Comparison of ENCODE assay signal across 20 cellular contexts in the genomic region with DNA sequence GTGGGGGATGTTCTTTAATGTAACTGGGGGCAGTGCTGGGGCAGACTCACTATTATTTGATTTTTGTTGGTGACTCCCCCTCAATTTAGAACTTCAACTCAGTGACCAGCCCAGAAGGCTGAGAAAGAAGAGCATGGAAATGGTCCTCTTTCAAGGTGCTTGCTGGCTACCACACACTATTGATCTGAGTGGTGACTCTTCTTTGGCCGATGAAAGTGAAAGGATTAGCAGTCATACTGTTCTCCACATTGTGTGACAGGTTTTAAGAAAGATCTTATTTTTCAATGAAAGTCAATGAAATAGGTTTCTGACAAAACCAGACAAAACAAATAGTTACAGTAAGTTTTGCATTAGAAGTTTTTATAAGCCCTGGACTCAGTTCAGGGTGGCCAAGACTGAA. TPM values are rescaled to one million over a fixed set of nuclear protein-coding genes. Genes with fewer than 3 reads are reported as not detected.
DNase-seq lines count a peak whose midpoint lies in the region; ATAC-seq, FAIRE-seq and TF ChIP-seq lines count a peak whose summit lies in the region.
"Had no signal": no experiment of that assay in that cellular context is flagged by ENCODE, and none has a peak within 500 bp of the region (broad histone marks: within the 10 kb centered on the region; RNA-seq: fewer than 3 reads in every experiment).

No MANE protein-coding gene starts in this region.

- no peak overlapping the region for H3K27ac ChIP-seq in vagina
- no peak overlapping the region for H3K27ac ChIP-seq in pancreas
- H3K27ac ChIP-seq: BLaER1 treated with 17β-estradiol and CSF1 and Interleukin-3, amounts not matched to agents 10 nM and 100 nM had no signal

- H3K4me3 ChIP-seq in vagina = no peak overlapping the region
- no peak overlapping the region for H3K4me3 ChIP-seq in pancreas
- H3K4me3 ChIP-seq: BLaER1 treated with 17β-estradiol and CSF1 and Interleukin-3, amounts not matched to agents 10 nM and 100 nM; HAP-1 had no signal

- no peaks in the 10 kb centered on the region for H3K9me3 ChIP-seq in vagina
- H3K9me3 ChIP-seq in pancreas = no peaks in the 10 kb centered on the region
- H3K9me3 ChIP-seq: BLaER1 treated with 17β-estradiol and CSF1 and Interleukin-3, amounts not matched to agents 10 nM and 100 nM; HAP-1 had no signal

- no peaks in the 10 kb centered on the region for H3K27me3 ChIP-seq in vagina
- H3K27me3 ChIP-seq in pancreas = no peaks in the 10 kb centered on the region
- H3K27me3 ChIP-seq: BLaER1 treated with 17β-estradiol and CSF1 and Interleukin-3, amounts not matched to agents 10 nM and 100 nM had no signal

- ATAC-seq in GM19351 (IDR thresholded peaks at IDR 0.05; ENCODE audit: unreplicated experiment) (peak; percentile 65), HG02852 (IDR thresholded peaks at IDR 0.05; ENCODE audit: unreplicated experiment) (peak; percentile 54), HG03439 (IDR thresholded peaks at IDR 0.05; ENCODE audit: unreplicated experiment) (peak; percentile 73), HG02571 (IDR thresholded peaks at IDR 0.05; ENCODE audit: unreplicated experiment) (no peak), pancreas (no peak)

- WGBS in pancreas, 2 donors = 78 to 91% methylated on average over 1 of the region's 1 CpG

- TF ChIP-seq CTCF in vagina (IDR thresholded peaks at IDR 0.05) (no peak), pancreas (IDR thresholded peaks at IDR 0.05) (no peak)

- no peak for DNase-seq in GM12892 (ENCODE audit: insufficient read length)
- no peak for DNase-seq in NCI-H2227 treated with DMSO at 0.1 percent for 48 hours (lab: John Stamatoyannopoulos, UW)
- no peak for DNase-seq in vagina (ENCODE audit: extremely low spot score in 2 of 2)
- no peak for DNase-seq in pancreas
- DNase-seq: 8988T; ACHN; CD4-positive, CD25-positive, alpha-beta regulatory T cell; DMS53; GF-D8; KG1 had no signal

- H3K4me1 ChIP-seq in vagina = no peaks in the 10 kb centered on the region
- no peaks in the 10 kb centered on the region for H3K4me1 ChIP-seq in pancreas
- H3K4me1 ChIP-seq: BLaER1 treated with 17β-estradiol and CSF1 and Interleukin-3, amounts not matched to agents 10 nM and 100 nM; HAP-1 had no signal

- intact Hi-C loops in vagina (cut with DNase I) (no loop called here), pancreas (cut with DNase I) (no loop called here)

- H3K36me3 ChIP-seq in vagina = no peaks in the 10 kb centered on the region
- H3K36me3 ChIP-seq in pancreas = no peaks in the 10 kb centered on the region
- H3K36me3 ChIP-seq: BLaER1 treated with 17β-estradiol and CSF1 and Interleukin-3, amounts not matched to agents 10 nM and 100 nM; HAP-1 had no signal

- peak; percentile 33 for FAIRE-seq in GM12892 (lab: Jason Lieb, UNC)
- FAIRE-seq in pancreas (lab: Jason Lieb, UNC) = no peak
- FAIRE-seq: H1 had no signal

- TF ChIP-seq POLR2A in GM12892 (IDR thresholded peaks at IDR 0.05; ENCODE audit: low read depth, low read length) (no peak), vagina (IDR thresholded peaks at IDR 0.05) (no peak)

RNA-seq across cellular contexts. Expression of a gene that starts 29.9 kb away (rescaled TPM):
- not detected for polyA plus RNA-seq in GM12892 (2012; ENCODE audit: missing spikeins)
- not detected for total RNA-seq in vagina
- under 1 TPM in 4 of 6 donors, not detected in 2; 0.06 to 0.09 (median 0.07) TPM for total RNA-seq in pancreas
- polyA plus RNA-seq in pancreas = under 1 TPM in 1 of 2 donors, not detected in 1; 0.07 TPM
- total RNA-seq: CD4-positive, CD25-positive, alpha-beta regulatory T cell; H1; HT1080; LHCN-M2 had no signal
- polyA plus RNA-seq: CD4-positive, CD25-positive, alpha-beta regulatory T cell; IgD-negative memory B cell had no signal

RNA-seq across cellular contexts. Expression of a gene that starts 30.0 kb away (rescaled TPM):
- polyA plus RNA-seq in GM12892 (2012; ENCODE audit: missing spikeins) = 0.08 TPM
- total RNA-seq in vagina (3.9 TPM), pancreas (1 to 10 TPM in 5 of 6 donors, under 1 TPM in 1; 0.88 to 4.3 (median 1.8) TPM)
- polyA plus RNA-seq in pancreas = 1 to 10 TPM in 1 of 2 donors, under 1 TPM in 1; 0.34 to 1.1 TPM
- total RNA-seq: CD4-positive, CD25-positive, alpha-beta regulatory T cell had no signal
- polyA plus RNA-seq: CD4-positive, CD25-positive, alpha-beta regulatory T cell; IgD-negative memory B cell had no signal

RNA-seq across cellular contexts. Expression of a gene that starts 38.6 kb away (rescaled TPM):
- not detected for polyA plus RNA-seq in GM12892 (2012; ENCODE audit: missing spikeins)
- total RNA-seq in vagina (not detected), pancreas (not detected)
- polyA plus RNA-seq in pancreas = not detected
- total RNA-seq: CD4-positive, CD25-positive, alpha-beta regulatory T cell; H1; HT1080; LHCN-M2 had no signal
- polyA plus RNA-seq: CD4-positive, CD25-positive, alpha-beta regulatory T cell; H1; IgD-negative memory B cell had no signal

Comparison
In these comparisons a context has a peak if more than half of its experiments do, and no peak if none do; other contexts are left out.
1. ATAC-seq: peak in GM19351 (single experiment), HG02852 (single experiment) and HG03439 (single experiment); none in HG02571 (single experiment) and pancreas (0 of 4).